Comparison of ENCODE assay signal across 8 cellular contexts in genomic region chr9:128412120-128412790, GRCh38. TPM values are rescaled to one million over a fixed set of nuclear protein-coding genes. Genes with fewer than 3 reads are reported as not detected.
A peak's percentile ranks its signal among the peaks of the same experiment; 100 is the strongest.
DNase-seq lines count a peak whose midpoint lies in the region; ATAC-seq and TF ChIP-seq lines count a peak whose summit lies in the region.

No MANE protein-coding gene starts in this region.

- H3K18ac ChIP-seq in IMR-90 (ENCODE audit: low read depth, low read length): no peak overlapping the region

- no peaks in the 10 kb centered on the region for H3K36me3 Mint-ChIP-seq in CD4-positive, alpha-beta memory T cell

- no peak overlapping the region for H2AK5ac ChIP-seq in IMR-90 (ENCODE audit: low read depth, low read length)

- H4K8ac ChIP-seq in IMR-90 (ENCODE audit: low read depth in 2 of 2, low read length in 2 of 2): no peak overlapping the region

- in situ Hi-C loops in IMR-90 (cut with MboI; ENCODE audit: low sequenced_read_pairs): no loop called here

- no peak overlapping the region for H3K27ac ChIP-seq in CD4-positive, alpha-beta memory T cell (ENCODE audit: low read depth, low read length)
- H3K27ac ChIP-seq in IMR-90 (ENCODE audit: insufficient read depth, low read length) (no peak overlapping the region), RWPE2 (ENCODE audit: poor library complexity, severe bottlenecking) (no peak overlapping the region)

- H2BK15ac ChIP-seq in IMR-90 (ENCODE audit: low read depth, low read length): no peak overlapping the region

- no peaks in the 10 kb centered on the region for H3K9me1 ChIP-seq in IMR-90 (ENCODE audit: insufficient read depth, low read length)

- peaks cover 29 to 44% of the 10 kb centered on the region in 2 donors for H3K27me3 Mint-ChIP-seq in CD4-positive, alpha-beta memory T cell

- H3K79me1 ChIP-seq in IMR-90 (ENCODE audit: low read depth in 1 of 2, low read length in 2 of 2): no peaks in the 10 kb centered on the region

- no peak for TF ChIP-seq POLR2A in IMR-90 (IDR thresholded peaks at IDR 0.05; ENCODE audit: low read depth, low read length)

- H3K9me3 Mint-ChIP-seq in CD4-positive, alpha-beta memory T cell: no peaks in the 10 kb centered on the region

- H3K9ac ChIP-seq in IMR-90 (ENCODE audit: low read depth, low read length) (no peak overlapping the region), adipocyte (ENCODE audit: low read length) (no peak overlapping the region)

- no peaks in the 10 kb centered on the region for H3K9me3 ChIP-seq in CD4-positive, alpha-beta memory T cell (ENCODE audit: control insufficient read depth in 1 of 2, low read length in 2 of 2)
- H3K9me3 ChIP-seq in IMR-90 (ENCODE audit: control insufficient read depth, insufficient read depth, low read length) (no peaks in the 10 kb centered on the region), RWPE2 (ENCODE audit: severe bottlenecking) (no peaks in the 10 kb centered on the region), adipocyte (ENCODE audit: control insufficient read depth, low read length) (no peaks in the 10 kb centered on the region)

- POLR2A ChIA-PET in CD4-positive, alpha-beta memory T cell (lab: Charles Lee; ENCODE audit: partially characterized antibody): interaction anchor here (0.8 to 1.3 kb wide), 2 partner anchors 8 to 50 kb away, joined by 3 to 4 read pairs; no protein-coding TSS in a partner anchor
- POLR2A ChIA-PET in IMR-90 (lab: Charles Lee; ENCODE audit: unreplicated experiment): interaction anchor here (0.6 kb wide), 1 partner anchor 10 kb away, joined by 5 read pairs; no protein-coding TSS in a partner anchor

- H3K27ac Mint-ChIP-seq in CD4-positive, alpha-beta memory T cell: no peak overlapping the region

- no peak overlapping the region for H2AK9ac ChIP-seq in IMR-90 (replicated peaks; ENCODE audit: low read depth, low read length, poor library complexity)

- no peaks in the 10 kb centered on the region for H3K4me1 ChIP-seq in CD4-positive, alpha-beta memory T cell (ENCODE audit: insufficient read depth, low read length)
- H3K4me1 ChIP-seq in IMR-90 (ENCODE audit: control insufficient read depth, insufficient read depth, low read length) (no peaks in the 10 kb centered on the region), RWPE2 (ENCODE audit: insufficient read depth, poor library complexity, severe bottlenecking) (no peaks in the 10 kb centered on the region), adipocyte (ENCODE audit: control insufficient read depth, insufficient read depth, low read length) (no peaks in the 10 kb centered on the region)

- H2BK5ac ChIP-seq in IMR-90 (ENCODE audit: low read depth, low read length, poor library complexity, severe bottlenecking): no peak overlapping the region

- no peak overlapping the region for H3K4me3 Mint-ChIP-seq in CD4-positive, alpha-beta memory T cell

- intact Hi-C loops in CD4-positive, alpha-beta memory T cell (cut with micrococcal nuclease): loop anchor here (1.0 kb wide), 2 partner anchors 50 to 117 kb away; no protein-coding TSS in a partner anchor
- intact Hi-C loops in IMR-90 (cut with micrococcal nuclease): loop anchor here (1.0 to 2.0 kb wide), 2 partner anchors 50 to 117 kb away; no protein-coding TSS in a partner anchor

- H3K27me3 ChIP-seq in CD4-positive, alpha-beta memory T cell (ENCODE audit: insufficient read depth, low read length): peaks cover 11% of the 10 kb centered on the region
- peaks cover 24% of the 10 kb centered on the region for H3K27me3 ChIP-seq in IMR-90 (ENCODE audit: control insufficient read depth, insufficient read depth, low read length)
- no peaks in the 10 kb centered on the region for H3K27me3 ChIP-seq in RWPE2 (ENCODE audit: insufficient read depth, poor library complexity, severe bottlenecking)
- H3K27me3 ChIP-seq in adipocyte (replicated peaks; ENCODE audit: control insufficient read depth, insufficient read depth, low read length): peaks cover 24% of the 10 kb centered on the region

- H3K14ac ChIP-seq in IMR-90 (replicated peaks; ENCODE audit: low read depth, low read length): no peak overlapping the region

- no peaks in the 10 kb centered on the region for H4K20me1 ChIP-seq in IMR-90 (ENCODE audit: insufficient read depth, low read length)

- H3K23ac ChIP-seq in IMR-90 (ENCODE audit: low read depth, low read length): no peak overlapping the region

- dilution Hi-C loops in IMR-90 (cut with HindIII; ENCODE audit: low sequenced_read_pairs, unreplicated experiment): no loop called here

- peak; percentile 84 for TF ChIP-seq RAD21 in IMR-90 (IDR thresholded peaks at IDR 0.05; ENCODE audit: low read length)

- H3K4me1 Mint-ChIP-seq in CD4-positive, alpha-beta memory T cell: peaks cover 0 to 1% (median 0%) of the 10 kb centered on the region in 4 donors

- H4K91ac ChIP-seq in IMR-90 (ENCODE audit: insufficient read depth, low read depth, low read length): no peak overlapping the region

- no TSS peak for BruUV-seq in IMR-90 (replicated peaks; lab: Mats Ljungman, UMichigan)

- no peak overlapping the region for H3K4ac ChIP-seq in IMR-90 (ENCODE audit: low read depth, low read length)

- DNase-seq in CD4-positive, alpha-beta memory T cell: peak in 4 of 5 donors; percentile 31 to 42 (median 36)
- DNase-seq in IMR-90 (peak; percentile 31), RWPE2 (ENCODE audit: low spot score) (no peak), adipocyte (ENCODE audit: low read depth) (peak; percentile 61), iPS DF 19.7 (ENCODE audit: low read depth, low spot score) (peak; percentile 86)
- DNase-seq in stimulated activated CD4-positive, alpha-beta T cell treated with anti-CD3 and anti-CD28 coated beads, Interleukin-12 subunit alpha, Interleukin-12 subunit beta, amount 100 ng/mL, for 48 hours (ENCODE audit: low read depth in 2 of 3, low spot score in 1 of 3): peak; percentile 26 to 58 (median 41)

- WGBS in IMR-90 (ENCODE audit: extremely low coverage in 2 of 2, insufficient read length in 1 of 2), 2 experiments: 13% methylated on average over 4 of the region's 13 CpGs; no CpG with 5 or more reads in 1 of the 2 experiments

- no peak overlapping the region for H3K4me2 ChIP-seq in IMR-90 (ENCODE audit: low read depth, low read length)

- no peak overlapping the region for H2BK20ac ChIP-seq in IMR-90 (ENCODE audit: low read depth, low read length)

- no peak overlapping the region for H3K56ac ChIP-seq in IMR-90 (ENCODE audit: extremely low read depth, insufficient read depth, low read length)

- H2AFZ ChIP-seq in IMR-90 (replicated peaks; ENCODE audit: low read length, poor library complexity): peak overlapping the region; percentile 16

- H3K4me3 ChIP-seq in CD4-positive, alpha-beta memory T cell (ENCODE audit: low read length in 2 of 2): no peak overlapping the region
- no peak overlapping the region for H3K4me3 ChIP-seq in IMR-90 (ENCODE audit: insufficient read depth, low read depth, low read length)
- no peak overlapping the region for H3K4me3 ChIP-seq in RWPE2 (ENCODE audit: severe bottlenecking)
- no peak overlapping the region for H3K4me3 ChIP-seq in adipocyte (ENCODE audit: low read length)

- no peak overlapping the region for H2BK120ac ChIP-seq in IMR-90 (ENCODE audit: low read depth, low read length)

- no peaks in the 10 kb centered on the region for H3K36me3 ChIP-seq in CD4-positive, alpha-beta memory T cell (ENCODE audit: insufficient read depth, low read length)
- H3K36me3 ChIP-seq in IMR-90 (ENCODE audit: control insufficient read depth, insufficient read depth, low read length) (no peaks in the 10 kb centered on the region), RWPE2 (ENCODE audit: low read depth) (no peaks in the 10 kb centered on the region), adipocyte (ENCODE audit: control insufficient read depth, insufficient read depth, low read length, severe bottlenecking) (no peaks in the 10 kb centered on the region)

- ATAC-seq in IMR-90 (ENCODE audit: low read depth) (peak; percentile 76), RWPE2 (ENCODE audit: low read depth) (no peak), HG03354 (IDR thresholded peaks at IDR 0.05; ENCODE audit: poor library complexity, severe bottlenecking, unreplicated experiment) (no peak), HG03469 (IDR thresholded peaks at IDR 0.05; ENCODE audit: unreplicated experiment) (no peak)

- CTCF ChIA-PET in CD4-positive, alpha-beta memory T cell (lab: Charles Lee; ENCODE audit: partially characterized antibody): interaction anchor here (0.8 to 1.6 kb wide), 5 partner anchors 41 to 117 kb away, joined by 3 to 10 read pairs (median 3); partner anchors contain the start of gene URM1
- CTCF ChIA-PET in IMR-90 (lab: Yijun Ruan, JAX): interaction anchor here (1.3 to 1.9 kb wide), 2 partner anchors 8 to 50 kb away, joined by 5 to 7 read pairs; partner anchors contain the start of gene CERCAM

- TF ChIP-seq CTCF in IMR-90 (conservative IDR thresholded peaks at IDR 0.05; ENCODE audit: low read depth, low read length) (peak; percentile 68), RWPE2 (IDR thresholded peaks at IDR 0.05; ENCODE audit: poor library complexity, severe bottlenecking) (peak; percentile 27)

- no peak overlapping the region for H4K5ac ChIP-seq in IMR-90 (ENCODE audit: low read depth, low read length)

TF ChIP-seq in IMR-90, 13 proteins besides CTCF, POLR2A, EP300 and RAD21:
- peak; percentile 79 for TF ChIP-seq SMC3 (IDR thresholded peaks at IDR 0.05; ENCODE audit: low read depth, low read length)
- TF ChIP-seq CHD1 (IDR thresholded peaks at IDR 0.05; ENCODE audit: low read depth, low read length): no peak

RNA-seq across cellular contexts. Expression of gene CERCAM, which starts 8.4 kb away (rescaled TPM):
- under 1 TPM; 0.29 to 0.64 TPM for total RNA-seq in CD4-positive, alpha-beta memory T cell
- polyA plus RNA-seq in CD4-positive, alpha-beta memory T cell: under 1 TPM in 1 of 2 donors, not detected in 1; 0.38 TPM
- total RNA-seq in IMR-90 (2012; rRNA removed): 15.1 and 16.1 TPM in 2 replicates
- 118 and 146 TPM in 2 replicates for polyA plus RNA-seq in IMR-90 (2012; rRNA removed)
- 284 and 310 TPM in 2 replicates for polyA plus RNA-seq in IMR-90 (2012; cell fraction: cytosol; rRNA removed)
- polyA plus RNA-seq in IMR-90 (2012; cell fraction: nucleus; rRNA removed; ENCODE audit: low replicate concordance): 98.6 and 199 TPM in 2 replicates

RNA-seq across cellular contexts. Expression of gene URM1, which starts 41.1 kb away (rescaled TPM):
- 10 to 100 TPM; 44.1 to 45.5 TPM for total RNA-seq in CD4-positive, alpha-beta memory T cell
- polyA plus RNA-seq in CD4-positive, alpha-beta memory T cell: 10 to 100 TPM; 50.5 to 50.8 TPM
- 20.6 and 33.2 TPM in 2 replicates for total RNA-seq in IMR-90 (2012; rRNA removed)
- 66.9 and 75.6 TPM in 2 replicates for polyA plus RNA-seq in IMR-90 (2012; rRNA removed)
- 42.4 and 45.7 TPM in 2 replicates for polyA plus RNA-seq in IMR-90 (2012; cell fraction: cytosol; rRNA removed)
- 41.8 and 56.7 TPM in 2 replicates for polyA plus RNA-seq in IMR-90 (2012; cell fraction: nucleus; rRNA removed; ENCODE audit: low replicate concordance)

RNA-seq across cellular contexts. Expression of gene ODF2, which starts 43.6 kb away (rescaled TPM):
- 10 to 100 TPM; 32.3 to 33.6 TPM for total RNA-seq in CD4-positive, alpha-beta memory T cell
- 10 to 100 TPM in 1 of 2 donors, 1 to 10 TPM in 1; 10.0 to 24.6 TPM for polyA plus RNA-seq in CD4-positive, alpha-beta memory T cell
- total RNA-seq in IMR-90 (2012; rRNA removed): 46.4 and 59.2 TPM in 2 replicates
- polyA plus RNA-seq in IMR-90 (2012; rRNA removed): 34.9 and 40.2 TPM in 2 replicates
- 10.1 and 11.6 TPM in 2 replicates for polyA plus RNA-seq in IMR-90 (2012; cell fraction: cytosol; rRNA removed)
- 113 and 193 TPM in 2 replicates for polyA plus RNA-seq in IMR-90 (2012; cell fraction: nucleus; rRNA removed; ENCODE audit: low replicate concordance)
